In genomic region chr5:16536818-16537217, GRCh38 we compare ENCODE assay signal across 18 cellular contexts.
"Had no signal": no experiment of that assay in that cellular context is flagged by ENCODE, and none has a peak within 500 bp of the region (broad histone marks: within the 10 kb centered on the region; RNA-seq: fewer than 3 reads in every experiment).

No MANE protein-coding gene starts in this region.

- DNase-seq: activated CD4-positive, alpha-beta T cell treated with anti-CD3 and anti-CD28 coated beads for 36 hours; activated CD4-positive, alpha-beta T cell treated with anti-CD3 and anti-CD28 coated beads, Interleukin-2, amount 50 U/mL, for 48 hours; activated gamma-delta T cell treated with Interleukin-2 at 50 U/mL for 16 hours; amniotic stem cell; cortex of kidney; effector CD4-positive, alpha-beta T cell; transverse colon; uterus had no signal

- H3K4me3 Mint-ChIP-seq: activated CD4-positive, alpha-beta T cell treated with anti-CD3 and anti-CD28 coated beads for 36 hours; activated T-helper 1 cell treated with anti-CD3 and anti-CD28 coated beads, Interleukin-12 subunit alpha, Interleukin-12 subunit beta, Interleukin-2, Interleukin-4 antibody, amounts not matched to agents 30 ng/mL and 10 ng/mL and 1 ng/mL, durations not matched to agents 14 hours and 24 hours and 36 hours; mesothelial cell of epicardium; natural killer cell treated with Interleukin-12 subunit alpha and Interleukin-12 subunit beta and Interleukin-15 and Interleukin-18, amount 100 ng/mL, for 72 hours; stimulated activated naive CD8-positive, alpha-beta T cell treated with anti-CD3 and anti-CD28 coated beads, Interleukin-15, Interleukin-2, amounts not matched to agents 100 ng/mL and 50 ng/mL, for 24 hours; T-helper 2 cell treated with Interferon-gamma antibody and Interleukin-4, amounts not matched to agents 5 μg/mL and 100 μg/mL, for 36 hours had no signal

- H3K9ac ChIP-seq: parathyroid adenoma had no signal

- H3K9me3 ChIP-seq: body of pancreas, gastroesophageal sphincter, transverse colon, uterus had no signal

- H3K4me1 Mint-ChIP-seq: mesothelial cell of epicardium had no signal

- H3K27ac Mint-ChIP-seq: activated T-helper 1 cell treated with anti-CD3 and anti-CD28 coated beads, Interleukin-12 subunit alpha, Interleukin-12 subunit beta, Interleukin-2, Interleukin-4 antibody, amounts not matched to agents 30 ng/mL and 10 ng/mL and 1 ng/mL, durations not matched to agents 14 hours and 24 hours and 36 hours; mesothelial cell of epicardium; natural killer cell treated with Interleukin-12 subunit alpha and Interleukin-12 subunit beta and Interleukin-15 and Interleukin-18, amount 100 ng/mL, for 72 hours; stimulated activated naive CD8-positive, alpha-beta T cell treated with anti-CD3 and anti-CD28 coated beads, Interleukin-15, Interleukin-2, amounts not matched to agents 100 ng/mL and 50 ng/mL, for 24 hours; T-helper 2 cell treated with Interferon-gamma antibody and Interleukin-4, amounts not matched to agents 5 μg/mL and 100 μg/mL, for 36 hours had no signal

- H3K27ac ChIP-seq: body of pancreas, parathyroid adenoma, transverse colon, uterus had no signal

- H3K4me3 ChIP-seq: body of pancreas, gastroesophageal sphincter, lung, transverse colon, uterus had no signal

- H3K9me3 Mint-ChIP-seq: activated naive CD4-positive, alpha-beta T cell treated with anti-CD3 and anti-CD28 coated beads, Interleukin-2, amount 50 U/mL, for 72 hours; activated T-helper 1 cell treated with anti-CD3 and anti-CD28 coated beads, Interleukin-12 subunit alpha, Interleukin-12 subunit beta, Interleukin-2, Interleukin-4 antibody, amounts not matched to agents 30 ng/mL and 10 ng/mL and 1 ng/mL, durations not matched to agents 14 hours and 24 hours and 36 hours; mesothelial cell of epicardium; natural killer cell treated with Interleukin-12 subunit alpha and Interleukin-12 subunit beta and Interleukin-15 and Interleukin-18, amount 100 ng/mL, for 72 hours; stimulated activated naive CD8-positive, alpha-beta T cell treated with anti-CD3 and anti-CD28 coated beads, Interleukin-15, Interleukin-2, amounts not matched to agents 100 ng/mL and 50 ng/mL, for 24 hours; T-helper 2 cell treated with Interferon-gamma antibody and Interleukin-4, amounts not matched to agents 5 μg/mL and 100 μg/mL, for 36 hours had no signal

- H3K27me3 ChIP-seq: body of pancreas, gastroesophageal sphincter, transverse colon, uterus had no signal

- H2AFZ ChIP-seq: parathyroid adenoma had no signal

- ATAC-seq: activated CD4-positive, alpha-beta T cell treated with anti-CD3 and anti-CD28 coated beads for 36 hours; activated naive CD4-positive, alpha-beta T cell treated with anti-CD3 and anti-CD28 coated beads, Interleukin-2, amount 50 U/mL, for 72 hours; gastroesophageal sphincter; natural killer cell treated with Interleukin-12 subunit alpha and Interleukin-12 subunit beta and Interleukin-15 and Interleukin-18, amount 100 ng/mL, for 72 hours had no signal

- H3K36me3 Mint-ChIP-seq: mesothelial cell of epicardium; natural killer cell treated with Interleukin-12 subunit alpha and Interleukin-12 subunit beta and Interleukin-15 and Interleukin-18, amount 100 ng/mL, for 72 hours had no signal

- H3K4me1 ChIP-seq: uterus had no signal

- H3K36me3 ChIP-seq: gastroesophageal sphincter, transverse colon, uterus had no signal

- H3K27me3 Mint-ChIP-seq: activated CD4-positive, alpha-beta T cell treated with anti-CD3 and anti-CD28 coated beads for 36 hours; stimulated activated naive CD8-positive, alpha-beta T cell treated with anti-CD3 and anti-CD28 coated beads, Interleukin-15, Interleukin-2, amounts not matched to agents 100 ng/mL and 50 ng/mL, for 24 hours had no signal
